26 cellular contexts compared by ENCODE assay signal in the genomic region with DNA sequence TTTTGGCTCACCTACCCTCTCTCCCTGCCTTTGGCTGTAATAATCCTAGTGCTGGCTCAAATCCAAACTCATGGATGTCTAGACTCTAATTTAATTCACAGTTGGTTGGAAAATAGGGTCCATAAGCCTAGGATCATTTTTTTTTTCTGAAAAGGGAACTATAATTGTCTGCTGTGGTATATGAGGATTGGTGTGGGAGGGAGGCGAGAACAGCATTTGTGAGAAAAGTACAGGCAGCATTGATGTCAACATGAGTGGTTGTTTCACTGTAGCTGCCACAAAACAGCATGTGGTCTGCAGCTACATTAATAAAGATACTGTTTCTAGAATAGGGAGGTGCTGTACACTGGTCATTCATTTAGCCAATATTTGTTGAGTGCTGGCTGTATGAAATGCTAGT. TPM values are rescaled to one million over a fixed set of nuclear protein-coding genes. Genes with fewer than 3 reads are reported as not detected.
A peak's percentile ranks its signal among the peaks of the same experiment; 100 is the strongest.
DNase-seq lines count a peak whose midpoint lies in the region; ATAC-seq and TF ChIP-seq lines count a peak whose summit lies in the region.
"Had no signal": no experiment of that assay in that cellular context is flagged by ENCODE, and none has a peak within 500 bp of the region (broad histone marks: within the 10 kb centered on the region; RNA-seq: fewer than 3 reads in every experiment).

No MANE protein-coding gene starts in this region.

- intact Hi-C loops in Calu3 (cut with micrococcal nuclease; ENCODE audit: unreplicated experiment), result no loop called here

- H3K36me3 Mint-ChIP-seq in Calu3 (ENCODE audit: insufficient read depth, unreplicated experiment) (no peaks in the 10 kb centered on the region), endodermal cell (ENCODE audit: low read depth) (no peaks in the 10 kb centered on the region)
- H3K36me3 Mint-ChIP-seq: activated naive CD4-positive, alpha-beta T cell treated with anti-CD3 and anti-CD28 coated beads, Interleukin-2, amount 50 U/mL, for 72 hours; neural progenitor cell had no signal

- DNase-seq in Calu3, result no peak
- DNase-seq in GM13977 (ENCODE audit: low spot score), result peak; percentile 21
- DNase-seq in NCI-H82 (lab: John Stamatoyannopoulos, UW), result peak; percentile 72
- no peak for DNase-seq in endodermal cell
- no peak for DNase-seq in medulla oblongata (ENCODE audit: extremely low spot score)
- DNase-seq in activated CD4-positive, alpha-beta T cell treated with anti-CD3 and anti-CD28 coated beads, Interleukin-2, amount 50 U/mL, for 1 hour, result no peak
- DNase-seq: activated T-cell treated with anti-CD3 and anti-CD28 coated beads, Interleukin-2, amount 50 U/mL, for 72 hours; body of pancreas; glutamatergic neuron; HFFc6; left colon; NCI-H1092 treated with DMSO at 0.1 percent for 48 hours; NCI-H510A treated with DMSO at 0.1 percent for 48 hours; psoas muscle; SIG-M5; testis had no signal

- no peak overlapping the region for H3K9ac ChIP-seq in endodermal cell (ENCODE audit: extremely low read depth, low read length, poor library complexity, severe bottlenecking)
- H3K9ac ChIP-seq: neural progenitor cell had no signal

- no peak overlapping the region for H3K4me3 ChIP-seq in endodermal cell (ENCODE audit: low read length)
- H3K4me3 ChIP-seq: body of pancreas, K562, neural progenitor cell, psoas muscle, smooth muscle cell, testis had no signal

- in situ Hi-C loops in GM13977 (cut with MboI; ENCODE audit: low pct_unique_long_range_greater_than_20kb, low sequenced_read_pairs, unreplicated experiment), result no loop called here

- H3K9me3 Mint-ChIP-seq in Calu3 (ENCODE audit: low read depth, unreplicated experiment) (no peaks in the 10 kb centered on the region), endodermal cell (no peaks in the 10 kb centered on the region)
- H3K9me3 Mint-ChIP-seq: activated naive CD4-positive, alpha-beta T cell treated with anti-CD3 and anti-CD28 coated beads, Interleukin-2, amount 50 U/mL, for 72 hours; activated T-cell treated with anti-CD3 and anti-CD28 coated beads, Interleukin-2, amount 50 U/mL, for 72 hours; HFFc6; neural progenitor cell; T-helper 2 cell treated with Interferon-gamma antibody and Interleukin-4, amounts not matched to agents 5 μg/mL and 100 μg/mL, for 36 hours had no signal

- no peak overlapping the region for H3K27ac ChIP-seq in endodermal cell (ENCODE audit: low read depth, low read length)
- H3K27ac ChIP-seq: body of pancreas, neural progenitor cell, psoas muscle, testis had no signal

- no peaks in the 10 kb centered on the region for H3K36me3 ChIP-seq in endodermal cell (ENCODE audit: control insufficient read depth, insufficient read depth, low read length)
- H3K36me3 ChIP-seq: neural progenitor cell had no signal

- H3K4me1 ChIP-seq in endodermal cell (ENCODE audit: control insufficient read depth, insufficient read depth, low read length), result no peaks in the 10 kb centered on the region
- H3K4me1 ChIP-seq: neural progenitor cell, testis had no signal

- H3K27ac Mint-ChIP-seq in Calu3 (ENCODE audit: unreplicated experiment) (peak overlapping the region; percentile 2), endodermal cell (peak overlapping the region; percentile 13)
- H3K27ac Mint-ChIP-seq: activated T-cell treated with anti-CD3 and anti-CD28 coated beads, Interleukin-2, amount 50 U/mL, for 72 hours; HFFc6; neural progenitor cell; T-helper 2 cell treated with Interferon-gamma antibody and Interleukin-4, amounts not matched to agents 5 μg/mL and 100 μg/mL, for 36 hours had no signal

- no peak for ATAC-seq in HG02840 (IDR thresholded peaks at IDR 0.05; ENCODE audit: low FRiP score, unreplicated experiment)
- ATAC-seq: activated CD4-positive, CD25-positive, alpha-beta regulatory T cell treated with anti-CD3 and anti-CD28 coated beads, Interleukin-2, amount 50 U/mL, for 24 hours; activated naive CD4-positive, alpha-beta T cell treated with anti-CD3 and anti-CD28 coated beads, Interleukin-2, amount 50 U/mL, for 72 hours; activated T-cell treated with anti-CD3 and anti-CD28 coated beads, Interleukin-2, amount 50 U/mL, for 72 hours; body of pancreas; left colon; psoas muscle had no signal

- H3K4me1 Mint-ChIP-seq in Calu3 (ENCODE audit: low read depth, unreplicated experiment) (peaks cover 30% of the 10 kb centered on the region), endodermal cell (no peaks in the 10 kb centered on the region)
- H3K4me1 Mint-ChIP-seq: neural progenitor cell had no signal

- 86% methylated on average over 1 of the region's 1 CpG for WGBS in endodermal cell (ENCODE audit: insufficient coverage in 1 of 2, insufficient read length in 1 of 2), 2 experiments

- no peaks in the 10 kb centered on the region for H3K9me3 ChIP-seq in endodermal cell (ENCODE audit: control insufficient read depth, low read length)
- H3K9me3 ChIP-seq: body of pancreas, psoas muscle, testis had no signal

- TF ChIP-seq CTCF in Calu3 (IDR thresholded peaks at IDR 0.05; ENCODE audit: unreplicated experiment) (no peak), GM13977 (IDR thresholded peaks at IDR 0.05; ENCODE audit: extremely low read depth, insufficient read depth, missing control alignments) (no peak), endodermal cell (conservative IDR thresholded peaks at IDR 0.05) (no peak)

- CTCF ChIA-PET in Calu3 (lab: Charles Lee), result interaction anchor here (0.7 kb wide), 1 partner anchor 87 kb away, joined by 3 read pairs; no protein-coding TSS in a partner anchor

- no peak overlapping the region for H3K4me3 Mint-ChIP-seq in Calu3 (ENCODE audit: low read depth, unreplicated experiment)
- H3K4me3 Mint-ChIP-seq in endodermal cell, result no peak overlapping the region
- H3K4me3 Mint-ChIP-seq: activated T-cell treated with anti-CD3 and anti-CD28 coated beads, Interleukin-2, amount 50 U/mL, for 72 hours; HFFc6; neural progenitor cell; T-helper 2 cell treated with Interferon-gamma antibody and Interleukin-4, amounts not matched to agents 5 μg/mL and 100 μg/mL, for 36 hours had no signal

- no TSS peak for BruUV-seq in Calu3 (replicated peaks; lab: Mats Ljungman, UMichigan)

- no peaks in the 10 kb centered on the region for H3K27me3 ChIP-seq in endodermal cell (ENCODE audit: control insufficient read depth, insufficient read depth, low read length, poor library complexity, severe bottlenecking)
- H3K27me3 ChIP-seq: body of pancreas, neural progenitor cell, testis had no signal

- H3K27me3 Mint-ChIP-seq in Calu3 (ENCODE audit: unreplicated experiment), result no peaks in the 10 kb centered on the region
- H3K27me3 Mint-ChIP-seq in endodermal cell (ENCODE audit: insufficient read depth), result no peaks in the 10 kb centered on the region

RNA-seq across cellular contexts. Expression of a gene that starts 18.6 kb away (rescaled TPM):
- total RNA-seq in Calu3 (2022) (25.1 and 25.2 TPM in 2 replicates), endodermal cell (10 to 100 TPM; 23.0 to 27.2 TPM)
- 45.5 TPM for polyA plus RNA-seq in endodermal cell (2013, experiment 1 of 2)
- 40.4 TPM for polyA plus RNA-seq in endodermal cell (2013, experiment 2 of 2)

RNA-seq across cellular contexts. Expression of a gene that starts 24.5 kb away (rescaled TPM):
- 72.8 and 75.2 TPM in 2 replicates for total RNA-seq in Calu3 (2022)
- 10 to 100 TPM; 32.4 to 35.2 TPM for total RNA-seq in endodermal cell
- polyA plus RNA-seq in endodermal cell (2013, experiment 1 of 2), result 52.7 TPM
- 47.4 TPM for polyA plus RNA-seq in endodermal cell (2013, experiment 2 of 2)

RNA-seq across cellular contexts. Expression of a gene that starts 33.1 kb away (rescaled TPM):
- total RNA-seq in Calu3 (2022), result 1.3 and 1.4 TPM in 2 replicates
- under 1 TPM in 1 of 2 donors, not detected in 1; 0.15 TPM for total RNA-seq in endodermal cell
- not detected for polyA plus RNA-seq in endodermal cell (2013, experiment 1 of 2)
- not detected for polyA plus RNA-seq in endodermal cell (2013, experiment 2 of 2)
- total RNA-seq: activated CD8-positive, alpha-beta memory T cell treated with anti-CD3 and anti-CD28 coated beads for 36 hours; activated naive CD4-positive, alpha-beta T cell treated with anti-CD3 and anti-CD28 coated beads, Interleukin-2, amount 50 U/mL, for 72 hours; activated T-cell treated with anti-CD3 and anti-CD28 coated beads, Interleukin-2, amount 50 U/mL, for 72 hours; fibroblast of lung; HFFc6; K562; OCI-LY7; psoas muscle had no signal
- polyA plus RNA-seq: fibroblast of lung, K562 had no signal

Comparison
In these comparisons a context has a peak if more than half of its experiments do, and no peak if none do; other contexts are left out.
1. DNase-seq: peak in GM13977 (single experiment) and NCI-H82 (single experiment); none in Calu3 (single experiment), endodermal cell (single experiment), medulla oblongata (single experiment) and activated CD4-positive, alpha-beta T cell treated with anti-CD3 and anti-CD28 coated beads, Interleukin-2, amount 50 U/mL, for 1 hour (single experiment).